ENCODE assay signal across 8 cellular contexts in genomic region chr20:48826064-48826463, GRCh38. TPM values are rescaled to one million over a fixed set of nuclear protein-coding genes. Genes with fewer than 3 reads are reported as not detected.
DNase-seq lines count a peak whose midpoint lies in the region.

No MANE protein-coding gene starts in this region.

- H3K9ac ChIP-seq in stomach smooth muscle (ENCODE audit: low read length in 2 of 2): peak overlapping the region in 1 of 2 donors; percentile 34

- no peak overlapping the region for H3K27ac ChIP-seq in stomach smooth muscle (ENCODE audit: low read length)

- no peaks in the 10 kb centered on the region for H3K36me3 ChIP-seq in stomach smooth muscle (ENCODE audit: control insufficient read depth in 2 of 2, insufficient read depth in 2 of 2, low read length in 2 of 2)

- peaks cover 49% of the 10 kb centered on the region for H3K4me1 Mint-ChIP-seq in T-helper 2 cell treated with Interferon-gamma antibody and Interleukin-4, amounts not matched to agents 5 μg/mL and 100 μg/mL, for 36 hours (ENCODE audit: low read depth)
- peaks cover 61% of the 10 kb centered on the region for H3K4me1 Mint-ChIP-seq in activated T-helper 1 cell treated with anti-CD3 and anti-CD28 coated beads, Interleukin-12 subunit alpha, Interleukin-12 subunit beta, Interleukin-2, Interleukin-4 antibody, amounts not matched to agents 30 ng/mL and 10 ng/mL and 1 ng/mL, durations not matched to agents 14 hours and 24 hours and 36 hours (ENCODE audit: low read depth)

- peaks cover 10% of the 10 kb centered on the region for H3K36me3 Mint-ChIP-seq in T-helper 2 cell treated with Interferon-gamma antibody and Interleukin-4, amounts not matched to agents 5 μg/mL and 100 μg/mL, for 36 hours (ENCODE audit: low read depth)
- H3K36me3 Mint-ChIP-seq in activated T-helper 1 cell treated with anti-CD3 and anti-CD28 coated beads, Interleukin-12 subunit alpha, Interleukin-12 subunit beta, Interleukin-2, Interleukin-4 antibody, amounts not matched to agents 30 ng/mL and 10 ng/mL and 1 ng/mL, durations not matched to agents 14 hours and 24 hours and 36 hours (ENCODE audit: low read depth): peaks cover 6% of the 10 kb centered on the region

- H3K4me3 ChIP-seq in iPS-18c (ENCODE audit: insufficient read depth, low read depth, low read length): peak overlapping the region; percentile 71; the same call in 1 of the 2 replicates
- H3K4me3 ChIP-seq in stomach smooth muscle (ENCODE audit: low read length in 2 of 2): peak overlapping the region; percentile 7 to 70

- H3K27me3 Mint-ChIP-seq in T-helper 2 cell treated with Interferon-gamma antibody and Interleukin-4, amounts not matched to agents 5 μg/mL and 100 μg/mL, for 36 hours (ENCODE audit: low read depth): peaks cover 46% of the 10 kb centered on the region
- H3K27me3 Mint-ChIP-seq in activated T-helper 1 cell treated with anti-CD3 and anti-CD28 coated beads, Interleukin-12 subunit alpha, Interleukin-12 subunit beta, Interleukin-2, Interleukin-4 antibody, amounts not matched to agents 30 ng/mL and 10 ng/mL and 1 ng/mL, durations not matched to agents 14 hours and 24 hours and 36 hours (ENCODE audit: insufficient read depth): peaks cover 4% of the 10 kb centered on the region

- H3K9me3 Mint-ChIP-seq in T-helper 2 cell treated with Interferon-gamma antibody and Interleukin-4, amounts not matched to agents 5 μg/mL and 100 μg/mL, for 36 hours: no peaks in the 10 kb centered on the region
- no peaks in the 10 kb centered on the region for H3K9me3 Mint-ChIP-seq in activated T-helper 1 cell treated with anti-CD3 and anti-CD28 coated beads, Interleukin-12 subunit alpha, Interleukin-12 subunit beta, Interleukin-2, Interleukin-4 antibody, amounts not matched to agents 30 ng/mL and 10 ng/mL and 1 ng/mL, durations not matched to agents 14 hours and 24 hours and 36 hours

- H3K27me3 ChIP-seq in stomach smooth muscle (ENCODE audit: control insufficient read depth in 1 of 2, insufficient read depth in 2 of 2, low read length in 2 of 2): peaks cover 14 to 24% of the 10 kb centered on the region in 2 donors

- H3K4me3 Mint-ChIP-seq in T-helper 2 cell treated with Interferon-gamma antibody and Interleukin-4, amounts not matched to agents 5 μg/mL and 100 μg/mL, for 36 hours: peak overlapping the region; percentile 95
- H3K4me3 Mint-ChIP-seq in activated T-helper 1 cell treated with anti-CD3 and anti-CD28 coated beads, Interleukin-12 subunit alpha, Interleukin-12 subunit beta, Interleukin-2, Interleukin-4 antibody, amounts not matched to agents 30 ng/mL and 10 ng/mL and 1 ng/mL, durations not matched to agents 14 hours and 24 hours and 36 hours: peak overlapping the region; percentile 97

- DNase-seq in T-helper 2 cell treated with Interferon-gamma antibody and Interleukin-4, amounts not matched to agents 5 μg/mL and 100 μg/mL, for 36 hours (ENCODE audit: low spot score): no peak
- DNase-seq in T-helper 2 cell (no peak), cortex of kidney (lab: John Stamatoyannopoulos, UW) (no peak), SHP77 treated with DMSO at 0.1 percent for 48 hours (lab: John Stamatoyannopoulos, UW) (no peak), HUDEP-2 (lab: John Stamatoyannopoulos, UW; ENCODE audit: unreplicated experiment in 76 of 76) (no peak)
- no peak for DNase-seq in activated T-helper 1 cell treated with anti-CD3 and anti-CD28 coated beads, Interleukin-12 subunit alpha, Interleukin-12 subunit beta, Interleukin-2, Interleukin-4 antibody, amounts not matched to agents 30 ng/mL and 10 ng/mL and 1 ng/mL, durations not matched to agents 14 hours and 24 hours and 36 hours (ENCODE audit: low spot score)

- peaks cover 2% of the 10 kb centered on the region for H3K9me3 ChIP-seq in iPS-18c (ENCODE audit: control insufficient read depth, insufficient read depth, low read length)
- H3K9me3 ChIP-seq in stomach smooth muscle (ENCODE audit: control insufficient read depth in 2 of 2, low read length in 2 of 2): no peaks in the 10 kb centered on the region

- intact Hi-C loops in activated T-helper 1 cell treated with anti-CD3 and anti-CD28 coated beads, Interleukin-12 subunit alpha, Interleukin-12 subunit beta, Interleukin-2, Interleukin-4 antibody, amounts not matched to agents 30 ng/mL and 10 ng/mL and 1 ng/mL, durations not matched to agents 14 hours and 24 hours and 36 hours (cut with micrococcal nuclease): loop anchor here (5.0 kb wide), 1 partner anchor 221 kb away; the partner anchor contains the start of gene CSE1L

- peak overlapping the region; percentile 59 for H3K27ac Mint-ChIP-seq in T-helper 2 cell treated with Interferon-gamma antibody and Interleukin-4, amounts not matched to agents 5 μg/mL and 100 μg/mL, for 36 hours
- peak overlapping the region; percentile 98 for H3K27ac Mint-ChIP-seq in activated T-helper 1 cell treated with anti-CD3 and anti-CD28 coated beads, Interleukin-12 subunit alpha, Interleukin-12 subunit beta, Interleukin-2, Interleukin-4 antibody, amounts not matched to agents 30 ng/mL and 10 ng/mL and 1 ng/mL, durations not matched to agents 14 hours and 24 hours and 36 hours

- peaks cover 15% of the 10 kb centered on the region for H3K4me1 ChIP-seq in stomach smooth muscle (ENCODE audit: control insufficient read depth, insufficient read depth, low read length)

RNA-seq across cellular contexts. Expression of gene PREX1, which starts 1.7 kb away (rescaled TPM):
- total RNA-seq in activated T-helper 1 cell treated with anti-CD3 and anti-CD28 coated beads, Interleukin-12 subunit alpha, Interleukin-12 subunit beta, Interleukin-2, Interleukin-4 antibody, amounts not matched to agents 30 ng/mL and 10 ng/mL and 1 ng/mL, durations not matched to agents 14 hours and 24 hours and 36 hours: 68.2 and 69.4 TPM in 2 replicates
